Comparison of ENCODE assay signal across 10 cellular contexts in genomic region chr12:53453953-53454640, GRCh38. TPM values are rescaled to one million over a fixed set of nuclear protein-coding genes. Genes with fewer than 3 reads are reported as not detected.
DNase-seq lines count a peak whose midpoint lies in the region; TF ChIP-seq lines count a peak whose summit lies in the region.
"Had no signal": no experiment of that assay in that cellular context is flagged by ENCODE, and none has a peak within 500 bp of the region (broad histone marks: within the 10 kb centered on the region; RNA-seq: fewer than 3 reads in every experiment).

No MANE protein-coding gene starts in this region.

- H3K27ac Mint-ChIP-seq in CD8-positive, alpha-beta memory T cell, result peak overlapping the region; percentile 25 to 100 (median 91)
- H3K27ac Mint-ChIP-seq in chondrocyte (ENCODE audit: unreplicated experiment) (peak overlapping the region; percentile 81), nephron (peak overlapping the region in 2 of 3 experiments; percentile 82 to 98)

- peaks cover 2 to 64% (median 15%) of the 10 kb centered on the region in 3 donors for H3K36me3 Mint-ChIP-seq in CD8-positive, alpha-beta memory T cell
- H3K36me3 Mint-ChIP-seq in chondrocyte (ENCODE audit: low read depth), result peaks cover 27% of the 10 kb centered on the region
- peaks cover 57% of the 10 kb centered on the region for H3K36me3 Mint-ChIP-seq in nephron (ENCODE audit: low read depth)

- H3K9me3 Mint-ChIP-seq in CD8-positive, alpha-beta memory T cell, result peaks cover 0 to 2% (median 0%) of the 10 kb centered on the region in 5 donors
- H3K9me3 Mint-ChIP-seq in chondrocyte (ENCODE audit: low read depth) (no peaks in the 10 kb centered on the region), nephron (no peaks in the 10 kb centered on the region)

- H3K4me1 ChIP-seq in CD8-positive, alpha-beta memory T cell (ENCODE audit: insufficient read depth, low read length), result peaks cover 24% of the 10 kb centered on the region

- POLR2A ChIA-PET in CD8-positive, alpha-beta memory T cell (lab: Charles Lee), result interaction anchor here (0.5 to 1.9 kb wide), 8 partner anchors 11 to 221 kb away, joined by 3 to 13 read pairs (median 4); partner anchors contain the start of genes ATP5MC2 and TARBP2

- H3K4me3 Mint-ChIP-seq in CD8-positive, alpha-beta memory T cell, result peak overlapping the region; percentile 84 to 100 (median 98)
- H3K4me3 Mint-ChIP-seq in chondrocyte (ENCODE audit: unreplicated experiment) (peak overlapping the region; percentile 97), nephron (peak overlapping the region; percentile 97 to 100 (median 99))

- no peak overlapping the region for H3K4me3 ChIP-seq in CD8-positive, alpha-beta memory T cell (ENCODE audit: low read length)
- peak overlapping the region; percentile 98 for H3K4me3 ChIP-seq in MG63

- no peak overlapping the region for H3K27ac ChIP-seq in CD8-positive, alpha-beta memory T cell (ENCODE audit: low read depth, low read length)

- H3K9me3 ChIP-seq in CD8-positive, alpha-beta memory T cell (ENCODE audit: low read length), result no peaks in the 10 kb centered on the region
- no peaks in the 10 kb centered on the region for H3K9me3 ChIP-seq in MG63

- TF ChIP-seq CTCF in chondrocyte (IDR thresholded peaks at IDR 0.05) (no peak), nephron (IDR thresholded peaks at IDR 0.05; ENCODE audit: unreplicated experiment in 3 of 3) (no peak)

- peaks cover 35% of the 10 kb centered on the region for H3K36me3 ChIP-seq in CD8-positive, alpha-beta memory T cell (ENCODE audit: insufficient read depth, low read length)
- H3K36me3 ChIP-seq in MG63, result peaks cover 66% of the 10 kb centered on the region

- CTCF ChIA-PET in CD8-positive, alpha-beta memory T cell (lab: Charles Lee), result interaction anchor here (0.9 to 1.7 kb wide), 4 partner anchors 20 to 54 kb away, joined by 3 to 4 read pairs (median 4); no protein-coding TSS in a partner anchor

- H3K27me3 ChIP-seq in CD8-positive, alpha-beta memory T cell (ENCODE audit: insufficient read depth, low read length, poor library complexity, severe bottlenecking), result no peaks in the 10 kb centered on the region
- no peaks in the 10 kb centered on the region for H3K27me3 ChIP-seq in MG63

- no peak for DNase-seq in CD8-positive, alpha-beta memory T cell
- DNase-seq in MG63 (no peak), chondrocyte (ENCODE audit: low spot score) (no peak), NOMO-1 treated with dmso at 0.1 percent for 144 hours (lab: John Stamatoyannopoulos, UW; ENCODE audit: unreplicated experiment) (no peak), AG20443 (ENCODE audit: low spot score) (no peak)
- DNase-seq in stimulated activated CD4-positive, alpha-beta T cell treated with anti-CD3 and anti-CD28 coated beads, Interleukin-15, amount 100 ng/mL, for 24 hours, result no peak
- no peak for DNase-seq in activated CD4-positive, CD25-positive, alpha-beta regulatory T cell treated with anti-CD3 and anti-CD28 coated beads, Interleukin-2, amount 50 U/mL, for 72 hours
- DNase-seq: anterior cingulate cortex had no signal

- H3K27me3 Mint-ChIP-seq in CD8-positive, alpha-beta memory T cell, result peaks cover 0 to 2% of the 10 kb centered on the region in 2 donors
- H3K27me3 Mint-ChIP-seq in chondrocyte (ENCODE audit: low read depth) (no peaks in the 10 kb centered on the region), nephron (ENCODE audit: low read depth) (no peaks in the 10 kb centered on the region)

- H3K4me1 Mint-ChIP-seq in CD8-positive, alpha-beta memory T cell, result peaks cover 34 to 44% (median 43%) of the 10 kb centered on the region in 3 donors
- H3K4me1 Mint-ChIP-seq in chondrocyte (ENCODE audit: low read depth), result peaks cover 27% of the 10 kb centered on the region
- H3K4me1 Mint-ChIP-seq in nephron, result peaks cover 28% of the 10 kb centered on the region

RNA-seq across cellular contexts. Expression of gene PCBP2, which starts 2.2 kb away (rescaled TPM):
- 1,000 to 10,000 TPM in 1 of 2 experiments, 100 to 1,000 TPM in 1; 995 to 1,025 TPM for total RNA-seq in CD8-positive, alpha-beta memory T cell
- polyA plus RNA-seq in CD8-positive, alpha-beta memory T cell, result 104 TPM
- 217 and 279 TPM in 2 replicates for total RNA-seq in MG63 (2014; rRNA removed; shearing (Covaris generic); ENCODE audit: low replicate concordance)
- 601 to 638 TPM (median 611 TPM) in 3 replicates for total RNA-seq in chondrocyte

RNA-seq across cellular contexts. Expression of gene PRR13, which starts 12.6 kb away (rescaled TPM):
- 100 to 1,000 TPM; 234 to 236 TPM for total RNA-seq in CD8-positive, alpha-beta memory T cell
- 602 TPM for polyA plus RNA-seq in CD8-positive, alpha-beta memory T cell
- 41.0 and 60.4 TPM in 2 replicates for total RNA-seq in MG63 (2014; rRNA removed; shearing (Covaris generic); ENCODE audit: low replicate concordance)
- total RNA-seq in chondrocyte, result 96.2 to 110 TPM (median 102 TPM) in 3 replicates

RNA-seq across cellular contexts. Expression of gene AMHR2, which starts 30.4 kb away (rescaled TPM):
- total RNA-seq in CD8-positive, alpha-beta memory T cell, result not detected
- polyA plus RNA-seq in CD8-positive, alpha-beta memory T cell, result not detected
- total RNA-seq in MG63 (2014; rRNA removed; shearing (Covaris generic); ENCODE audit: low replicate concordance), result not detected in 2 replicates
- not detected in 3 replicates for total RNA-seq in chondrocyte
- total RNA-seq: pulmonary artery endothelial cell had no signal

RNA-seq across cellular contexts. Expression of gene MAP3K12, which starts 45.2 kb away (rescaled TPM):
- total RNA-seq in CD8-positive, alpha-beta memory T cell, result 10 to 100 TPM; 11.9 TPM
- polyA plus RNA-seq in CD8-positive, alpha-beta memory T cell, result 6.9 TPM
- 5.7 and 15.0 TPM in 2 replicates for total RNA-seq in MG63 (2014; rRNA removed; shearing (Covaris generic); ENCODE audit: low replicate concordance)
- 25.5 to 30.6 TPM (median 26.9 TPM) in 3 replicates for total RNA-seq in chondrocyte

RNA-seq across cellular contexts. Expression of gene TARBP2, which starts 47.0 kb away (rescaled TPM):
- total RNA-seq in CD8-positive, alpha-beta memory T cell, result 10 to 100 TPM; 62.1 to 65.1 TPM
- 26.3 TPM for polyA plus RNA-seq in CD8-positive, alpha-beta memory T cell
- 51.7 and 66.1 TPM in 2 replicates for total RNA-seq in MG63 (2014; rRNA removed; shearing (Covaris generic); ENCODE audit: low replicate concordance)
- 23.5 to 34.0 TPM (median 24.1 TPM) in 3 replicates for total RNA-seq in chondrocyte
